Comparison of ENCODE assay signal across 8 cellular contexts in genomic region chr2:233250985-233251305, GRCh38. TPM values are rescaled to one million over a fixed set of nuclear protein-coding genes. Genes with fewer than 3 reads are reported as not detected.
A peak's percentile ranks its signal among the peaks of the same experiment; 100 is the strongest.
DNase-seq lines count a peak whose midpoint lies in the region; ATAC-seq and TF ChIP-seq lines count a peak whose summit lies in the region.

No MANE protein-coding gene starts in this region.

- H3K36me3 ChIP-seq in RWPE2 (ENCODE audit: low read depth): peaks cover 30% of the 10 kb centered on the region
- H3K36me3 ChIP-seq in thyroid gland: no peaks in the 10 kb centered on the region

- H3K4me1 ChIP-seq in RWPE2 (ENCODE audit: insufficient read depth, poor library complexity, severe bottlenecking) (peaks cover 36% of the 10 kb centered on the region), right cardiac atrium (ENCODE audit: control insufficient read depth, insufficient read depth, low read length) (no peaks in the 10 kb centered on the region), thyroid gland (peaks cover 14 to 19% of the 10 kb centered on the region in 2 donors)

- 80% methylated on average over 1 of the region's 1 CpG for WGBS in right cardiac atrium
- WGBS in thyroid gland, 2 donors: 54 to 77% methylated on average over 1 of the region's 1 CpG

- no peak for DNase-seq in activated T-cell treated with anti-CD3 and anti-CD28 coated beads, Interleukin-2, amount 50 U/mL, for 24 hours
- DNase-seq in activated T-cell treated with anti-CD3 and anti-CD28 coated beads, Interleukin-2, amount 50 U/mL, for 48 hours: no peak
- no peak for DNase-seq in RWPE2 (ENCODE audit: low spot score)
- DNase-seq in right cardiac atrium: no peak
- no peak for DNase-seq in thyroid gland
- DNase-seq in HT-29 (ENCODE audit: low spot score): no peak
- no peak for DNase-seq in stimulated activated naive CD4-positive, alpha-beta T cell treated with Interleukin-2 at 50 U/mL for 16 hours (lab: John Stamatoyannopoulos, UW)
- DNase-seq in NCI-H1048 (lab: John Stamatoyannopoulos, UW): no peak

- TF ChIP-seq CTCF in RWPE2 (IDR thresholded peaks at IDR 0.05; ENCODE audit: poor library complexity, severe bottlenecking) (no peak), thyroid gland (IDR thresholded peaks at IDR 0.05) (no peak)

- peak overlapping the region; percentile 95 for H3K4me3 Mint-ChIP-seq in activated T-cell treated with anti-CD3 and anti-CD28 coated beads, Interleukin-2, amount 50 U/mL, for 24 hours

- ATAC-seq in RWPE2 (ENCODE audit: low read depth) (no peak), right cardiac atrium (peak; percentile 5 to 11)

- intact Hi-C loops in right cardiac atrium (cut with DNase I) (loop anchor here (2.0 to 10.0 kb wide), 7 partner anchors 146 to 636 kb away; partner anchors contain the start of gene SNORC (in 1 of the 4)), thyroid gland (cut with DNase I) (loop anchor here (10.0 kb wide), 2 partner anchors 104 to 396 kb away; partner anchors contain the start of gene DGKD)

- no peaks in the 10 kb centered on the region for H3K9me3 Mint-ChIP-seq in activated T-cell treated with anti-CD3 and anti-CD28 coated beads, Interleukin-2, amount 50 U/mL, for 24 hours

- H3K27me3 ChIP-seq in RWPE2 (ENCODE audit: insufficient read depth, poor library complexity, severe bottlenecking): no peaks in the 10 kb centered on the region
- H3K27me3 ChIP-seq in right cardiac atrium (ENCODE audit: control insufficient read depth, insufficient read depth): no peaks in the 10 kb centered on the region
- H3K27me3 ChIP-seq in thyroid gland: no peaks in the 10 kb centered on the region

- peaks cover 76% of the 10 kb centered on the region for H3K4me1 Mint-ChIP-seq in activated T-cell treated with anti-CD3 and anti-CD28 coated beads, Interleukin-2, amount 50 U/mL, for 24 hours (ENCODE audit: low read depth)

- H3K4me3 ChIP-seq in RWPE2 (ENCODE audit: severe bottlenecking) (peak overlapping the region; percentile 68), right cardiac atrium (ENCODE audit: low read length) (no peak overlapping the region), thyroid gland (replicated peaks in 1 of 3) (peak overlapping the region in 1 of 3 donors; percentile 100)

- H3K27me3 Mint-ChIP-seq in activated T-cell treated with anti-CD3 and anti-CD28 coated beads, Interleukin-2, amount 50 U/mL, for 24 hours: no peaks in the 10 kb centered on the region

- peak overlapping the region; percentile 38 for H3K27ac ChIP-seq in RWPE2 (ENCODE audit: poor library complexity, severe bottlenecking)
- H3K27ac ChIP-seq in right cardiac atrium (ENCODE audit: low read length): no peak overlapping the region
- H3K27ac ChIP-seq in thyroid gland: peak overlapping the region; percentile 72 to 93 (median 84)

- H3K9me3 ChIP-seq in RWPE2 (ENCODE audit: severe bottlenecking) (no peaks in the 10 kb centered on the region), right cardiac atrium (ENCODE audit: control insufficient read depth, low read length) (no peaks in the 10 kb centered on the region), thyroid gland (no peaks in the 10 kb centered on the region)

- peaks cover 37% of the 10 kb centered on the region for H3K36me3 Mint-ChIP-seq in activated T-cell treated with anti-CD3 and anti-CD28 coated beads, Interleukin-2, amount 50 U/mL, for 24 hours (ENCODE audit: low read depth)

- no peak for TF ChIP-seq POLR2A in thyroid gland (IDR thresholded peaks at IDR 0.05)

- peak overlapping the region; percentile 98 for H3K27ac Mint-ChIP-seq in activated T-cell treated with anti-CD3 and anti-CD28 coated beads, Interleukin-2, amount 50 U/mL, for 24 hours

RNA-seq across cellular contexts. Expression of gene ATG16L1, which starts 0.5 kb away (rescaled TPM):
- total RNA-seq in right cardiac atrium (10 to 100 TPM; 16.2 to 18.8 (median 17.9) TPM), thyroid gland (100 to 1,000 TPM in 1 of 4 donors, 10 to 100 TPM in 3; 52.7 to 112 (median 78.9) TPM)
- 7.9 TPM for polyA plus RNA-seq in right cardiac atrium
- 32.4 and 36.6 TPM in 2 replicates for total RNA-seq in HT-29 (2014; rRNA removed; shearing (Covaris generic))

RNA-seq across cellular contexts. Expression of gene SAG, which starts 56.7 kb away (rescaled TPM):
- total RNA-seq in right cardiac atrium (not detected), thyroid gland (under 1 TPM in 1 of 4 donors, not detected in 3; 0.21 TPM)
- polyA plus RNA-seq in right cardiac atrium: not detected
- total RNA-seq in HT-29 (2014; rRNA removed; shearing (Covaris generic)): not detected in 2 replicates
